16 cellular contexts compared by ENCODE assay signal in genomic region chr15:52486003-52486996, GRCh38. TPM values are rescaled to one million over a fixed set of nuclear protein-coding genes. Genes with fewer than 3 reads are reported as not detected.
DNase-seq lines count a peak whose midpoint lies in the region; ATAC-seq and TF ChIP-seq lines count a peak whose summit lies in the region.
"Had no signal": no experiment of that assay in that cellular context is flagged by ENCODE, and none has a peak within 500 bp of the region (broad histone marks: within the 10 kb centered on the region; RNA-seq: fewer than 3 reads in every experiment).

No MANE protein-coding gene starts in this region.

- TF ChIP-seq CTCF in endodermal cell (conservative IDR thresholded peaks at IDR 0.05): no peak
- TF ChIP-seq CTCF in natural killer cell (IDR thresholded peaks at IDR 0.05): no peak
- no peak for TF ChIP-seq CTCF in ascending aorta (IDR thresholded peaks at IDR 0.05)
- no peak for TF ChIP-seq CTCF in sigmoid colon (IDR thresholded peaks at IDR 0.05)

- TF ChIP-seq POLR2A in sigmoid colon (IDR thresholded peaks at IDR 0.05): no peak

- peak; percentile 34 for DNase-seq in ELF-1 (ENCODE audit: low read depth, low spot score)
- DNase-seq in Karpas-422: no peak
- peak; percentile 66 for DNase-seq in endodermal cell
- DNase-seq in natural killer cell: no peak
- DNase-seq in ascending aorta (ENCODE audit: low spot score in 2 of 2): no peak
- no peak for DNase-seq in NCI-H2227 treated with DMSO at 0.1 percent for 48 hours (lab: John Stamatoyannopoulos, UW)
- DNase-seq in sigmoid colon: no peak
- DNase-seq: activated CD4-positive, CD25-positive, alpha-beta regulatory T cell treated with anti-CD3 and anti-CD28 coated beads, Interleukin-2, amount 50 U/mL, for 72 hours; AML-193; effector CD4-positive, alpha-beta T cell; kidney; right cardiac atrium; stimulated activated naive CD4-positive, alpha-beta T cell treated with Interleukin-2 at 50 U/mL for 16 hours had no signal

- H3K9ac ChIP-seq in Karpas-422 (ENCODE audit: low read length) (no peak overlapping the region), endodermal cell (ENCODE audit: extremely low read depth, low read length, poor library complexity, severe bottlenecking) (no peak overlapping the region)

- peaks cover 96% of the 10 kb centered on the region for H3K79me2 ChIP-seq in Karpas-422 (ENCODE audit: low read length)

- no peaks in the 10 kb centered on the region for H4K20me1 ChIP-seq in Karpas-422 (ENCODE audit: insufficient read depth, low read depth, low read length)

- no peak for TF ChIP-seq EP300 in sigmoid colon (IDR thresholded peaks at IDR 0.05)

- H3K4me2 ChIP-seq in Karpas-422 (ENCODE audit: low read depth, low read length, poor library complexity, severe bottlenecking): no peak overlapping the region

- WGBS in endodermal cell (ENCODE audit: insufficient coverage in 1 of 2, insufficient read length in 1 of 2), 2 experiments: 43 to 46% methylated on average over 7 to 10 of the region's 11 CpGs
- 72 to 73% methylated on average over 11 of the region's 11 CpGs for WGBS in sigmoid colon, 2 donors

- H3K36me3 Mint-ChIP-seq in endodermal cell (ENCODE audit: low read depth): no peaks in the 10 kb centered on the region
- H3K36me3 Mint-ChIP-seq in natural killer cell: no peaks in the 10 kb centered on the region

- ATAC-seq in natural killer cell (no peak), SK-N-SH treated with all-trans-retinoic acid at 6 μM for 48 hours (no peak)
- ATAC-seq: right cardiac atrium had no signal

- H3K4me3 Mint-ChIP-seq in endodermal cell: no peak overlapping the region
- peak overlapping the region; percentile 67 for H3K4me3 Mint-ChIP-seq in natural killer cell

- H3K27ac ChIP-seq in Karpas-422 (ENCODE audit: low read length) (peak overlapping the region; percentile 32; the same call in 1 of the 2 replicates), endodermal cell (ENCODE audit: low read depth, low read length) (no peak overlapping the region), ascending aorta (no peak overlapping the region), sigmoid colon (no peak overlapping the region)
- H3K27ac ChIP-seq: SK-N-MC, vagina had no signal

- intact Hi-C loops in natural killer cell (cut with micrococcal nuclease) (no loop called here), ascending aorta (cut with DNase I) (no loop called here), sigmoid colon (cut with DNase I) (no loop called here)

- H3K4me3 ChIP-seq in Karpas-422 (ENCODE audit: low read length): no peak overlapping the region
- H3K4me3 ChIP-seq in endodermal cell (ENCODE audit: low read length): no peak overlapping the region
- no peak overlapping the region for H3K4me3 ChIP-seq in ascending aorta
- H3K4me3 ChIP-seq in sigmoid colon: no peak overlapping the region
- H3K4me3 ChIP-seq: SK-N-MC, vagina had no signal

- no peaks in the 10 kb centered on the region for H3K9me3 Mint-ChIP-seq in endodermal cell
- H3K9me3 Mint-ChIP-seq in natural killer cell: no peaks in the 10 kb centered on the region

- H3K9me2 ChIP-seq in Karpas-422 (replicated peaks; ENCODE audit: insufficient read depth, low read length): no peaks in the 10 kb centered on the region

- H3K36me3 ChIP-seq in Karpas-422 (ENCODE audit: insufficient read depth, low read length) (no peaks in the 10 kb centered on the region), endodermal cell (ENCODE audit: control insufficient read depth, insufficient read depth, low read length) (no peaks in the 10 kb centered on the region), ascending aorta (no peaks in the 10 kb centered on the region), sigmoid colon (no peaks in the 10 kb centered on the region)
- H3K36me3 ChIP-seq: vagina had no signal

- H3K4me1 Mint-ChIP-seq in endodermal cell (peaks cover 13% of the 10 kb centered on the region), natural killer cell (peaks cover 48 to 70% of the 10 kb centered on the region in 2 donors)

- H3K27ac Mint-ChIP-seq in endodermal cell: peak overlapping the region; percentile 57
- H3K27ac Mint-ChIP-seq in natural killer cell: peak overlapping the region; percentile 82 to 93

- H3K27me3 Mint-ChIP-seq in endodermal cell (ENCODE audit: insufficient read depth): no peaks in the 10 kb centered on the region
- H3K27me3 Mint-ChIP-seq in natural killer cell (ENCODE audit: low read depth in 2 of 2): no peaks in the 10 kb centered on the region

- H2AFZ ChIP-seq in Karpas-422 (ENCODE audit: low read length): no peak overlapping the region

- H3K9me3 ChIP-seq in Karpas-422 (ENCODE audit: low read length) (no peaks in the 10 kb centered on the region), endodermal cell (ENCODE audit: control insufficient read depth, low read length) (no peaks in the 10 kb centered on the region), ascending aorta (no peaks in the 10 kb centered on the region), sigmoid colon (no peaks in the 10 kb centered on the region)
- H3K9me3 ChIP-seq: vagina had no signal

- H3K27me3 ChIP-seq in Karpas-422 (ENCODE audit: low read length) (no peaks in the 10 kb centered on the region), endodermal cell (ENCODE audit: control insufficient read depth, insufficient read depth, low read length, poor library complexity, severe bottlenecking) (no peaks in the 10 kb centered on the region), ascending aorta (no peaks in the 10 kb centered on the region), sigmoid colon (no peaks in the 10 kb centered on the region)
- H3K27me3 ChIP-seq: vagina had no signal

- peaks cover 63% of the 10 kb centered on the region for H3K4me1 ChIP-seq in Karpas-422 (ENCODE audit: low read length)
- peaks cover 10% of the 10 kb centered on the region for H3K4me1 ChIP-seq in endodermal cell (ENCODE audit: control insufficient read depth, insufficient read depth, low read length)
- peaks cover 0 to 3% of the 10 kb centered on the region in 2 donors for H3K4me1 ChIP-seq in ascending aorta
- peaks cover 0 to 31% (median 11%) of the 10 kb centered on the region in 4 donors for H3K4me1 ChIP-seq in sigmoid colon

TF ChIP-seq in SK-N-SH treated with all-trans-retinoic acid at 6 μM for 48 hours, 23 proteins besides CTCF, POLR2A, EP300 and RAD21:
- TF ChIP-seq RARB (CRISPR knock-in tag; IDR thresholded peaks at IDR 0.05) (no peak), ZFP30 (CRISPR knock-in tag; IDR thresholded peaks at IDR 0.05) (no peak), PATZ1 (CRISPR knock-in tag; IDR thresholded peaks at IDR 0.05; ENCODE audit: borderline replicate concordance) (no peak)

RNA-seq across cellular contexts. Expression of gene MYO5A, which starts 42.4 kb away (rescaled TPM):
- total RNA-seq in Karpas-422 (2014; rRNA removed; shearing (Covaris generic); ENCODE audit: low replicate concordance): 34.8 and 50.1 TPM in 2 replicates
- 10 to 100 TPM; 10.0 to 13.1 TPM for total RNA-seq in endodermal cell
- 9.8 TPM for polyA plus RNA-seq in endodermal cell (2013, experiment 1 of 2)
- 9.4 TPM for polyA plus RNA-seq in endodermal cell (2013, experiment 2 of 2)
- 10 to 100 TPM; 42.8 to 51.5 (median 44.4) TPM for total RNA-seq in natural killer cell
- total RNA-seq in ascending aorta: 55.0 TPM
- 10 to 100 TPM; 23.5 to 46.0 (median 26.3) TPM for total RNA-seq in sigmoid colon
- 1 to 10 TPM; 2.1 to 6.5 (median 4.8) TPM for polyA plus RNA-seq in sigmoid colon

Comparison
In these comparisons a context has a peak if more than half of its experiments do, and no peak if none do; other contexts are left out.
1. DNase-seq: peak in ELF-1 (single experiment) and endodermal cell (single experiment); none in Karpas-422 (single experiment), natural killer cell (single experiment), ascending aorta (0 of 2), NCI-H2227 treated with DMSO at 0.1 percent for 48 hours (single experiment) and sigmoid colon (single experiment).